In the genomic region with DNA sequence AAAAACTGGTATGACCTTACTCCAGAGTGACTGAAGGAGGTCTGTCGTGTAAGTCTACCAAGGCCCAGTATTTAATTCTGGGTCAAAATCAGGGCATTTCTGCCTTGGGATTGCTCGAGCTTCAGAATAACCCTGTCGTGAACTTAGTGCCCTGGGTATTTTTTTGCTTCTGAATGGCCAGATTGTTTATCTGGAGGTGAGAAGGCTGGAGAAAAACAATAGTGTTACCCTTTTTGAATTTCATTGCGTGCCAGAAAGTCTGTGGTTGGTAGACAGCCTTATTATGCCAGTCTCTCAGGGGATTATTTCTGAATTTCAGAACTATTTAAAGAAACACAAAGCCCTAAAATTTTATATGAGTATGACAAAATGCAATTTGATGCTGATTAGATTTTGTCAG, we compare ENCODE assay signal across 18 cellular contexts.
"Had no signal": no experiment of that assay in that cellular context is flagged by ENCODE, and none has a peak within 500 bp of the region (broad histone marks: within the 10 kb centered on the region; RNA-seq: fewer than 3 reads in every experiment).

No MANE protein-coding gene starts in this region.

- H3K9me3 ChIP-seq: esophagus muscularis mucosa, upper lobe of right lung had no signal

- H3K36me3 ChIP-seq: esophagus muscularis mucosa, left ventricle myocardium inferior, spleen, upper lobe of right lung, WERI-Rb-1 had no signal

- ATAC-seq: activated CD8-positive, alpha-beta T cell treated with anti-CD3 and anti-CD28 coated beads for 36 hours; naive thymus-derived CD8-positive, alpha-beta T cell; sciatic nerve; stimulated activated naive CD8-positive, alpha-beta T cell treated with anti-CD3 and anti-CD28 coated beads, Interleukin-15, amount 100 ng/mL, for 72 hours; upper lobe of right lung had no signal

- H3K4me1 ChIP-seq: esophagus muscularis mucosa, left ventricle myocardium inferior, spleen, upper lobe of right lung had no signal

- H3K27me3 ChIP-seq: esophagus muscularis mucosa, spleen, upper lobe of right lung had no signal

- H3K4me3 ChIP-seq: coronary artery, esophagus muscularis mucosa, left ventricle myocardium inferior, spleen, upper lobe of right lung had no signal

- DNase-seq: activated CD8-positive, alpha-beta memory T cell treated with anti-CD3 and anti-CD28 coated beads, Interleukin-2, amount 50 U/mL, for 4 hours; activated CD8-positive, alpha-beta T cell treated with anti-CD3 and anti-CD28 coated beads for 36 hours; activated effector memory CD4-positive, alpha-beta T cell treated with anti-CD3 and anti-CD28 coated beads, Interleukin-2, amount 50 U/mL, for 16 hours; activated T-cell treated with anti-CD3 and anti-CD28 coated beads, Interleukin-2, amount 50 U/mL, for 48 hours; central memory CD4-positive, alpha-beta T cell; foreskin fibroblast; left ventricle myocardium inferior; naive thymus-derived CD8-positive, alpha-beta T cell; nucleus accumbens; spleen; stimulated activated CD4-positive, alpha-beta T cell treated with anti-CD3 and anti-CD28 coated beads, Interleukin-1b, Interleukin-23, amount 100 ng/mL, for 48 hours; stimulated activated naive CD8-positive, alpha-beta T cell treated with anti-CD3 and anti-CD28 coated beads, Interleukin-15, amount 100 ng/mL, for 72 hours; T-helper 1 cell; upper lobe of right lung; WERI-Rb-1 had no signal

- H3K27ac ChIP-seq: coronary artery, esophagus muscularis mucosa, left ventricle myocardium inferior, spleen, upper lobe of right lung, WERI-Rb-1 had no signal
